8 cellular contexts compared by ENCODE assay signal in the genomic region with DNA sequence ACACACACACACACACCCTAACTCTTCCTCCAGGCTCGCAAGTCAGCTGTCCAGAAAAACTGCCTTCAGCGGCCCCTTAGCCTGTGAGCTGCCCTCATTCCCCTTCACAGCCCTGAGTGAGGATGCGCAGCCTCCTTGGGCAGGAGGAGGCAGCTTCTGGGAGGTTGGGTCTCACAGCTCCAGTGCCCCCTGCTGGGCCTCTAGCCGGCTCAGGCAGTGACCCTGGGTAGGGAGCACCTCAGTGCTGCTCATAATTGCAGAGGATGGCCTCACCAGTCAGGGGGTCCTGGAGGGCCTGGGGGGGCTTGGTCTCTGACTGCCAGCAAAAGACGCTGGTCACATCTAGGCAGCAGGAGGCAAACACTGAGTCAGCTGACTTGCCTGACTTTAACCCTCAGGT. TPM values are rescaled to one million over a fixed set of nuclear protein-coding genes. Genes with fewer than 3 reads are reported as not detected.
A peak's percentile ranks its signal among the peaks of the same experiment; 100 is the strongest.
DNase-seq lines count a peak whose midpoint lies in the region; TF ChIP-seq lines count a peak whose summit lies in the region.

No MANE protein-coding gene starts in this region.

- peak; percentile 58 for DNase-seq in activated naive CD4-positive, alpha-beta T cell treated with anti-CD3 and anti-CD28 coated beads for 36 hours
- DNase-seq in activated naive CD4-positive, alpha-beta T cell treated with anti-CD3 and anti-CD28 coated beads, Interleukin-2, amount 50 U/mL, for 16 hours, result no peak
- DNase-seq in testis, result peak; percentile 40
- DNase-seq in NCI-H2081 treated with DMSO at 0.1 percent for 48 hours (lab: John Stamatoyannopoulos, UW), result no peak
- no peak for DNase-seq in RWPE1 (ENCODE audit: low spot score)
- no peak for DNase-seq in activated CD4-positive, CD25-positive, alpha-beta regulatory T cell (lab: John Stamatoyannopoulos, UW)

- no peak overlapping the region for H3K4me3 Mint-ChIP-seq in activated naive CD4-positive, alpha-beta T cell treated with anti-CD3 and anti-CD28 coated beads for 36 hours

- H3K4me1 ChIP-seq in iPS-20b (ENCODE audit: insufficient read depth, low read length), result no peaks in the 10 kb centered on the region
- H3K4me1 ChIP-seq in testis, result peaks cover 12% of the 10 kb centered on the region

- no peak for TF ChIP-seq POLR2A in testis (IDR thresholded peaks at IDR 0.05)

- CTCF ChIA-PET in activated naive CD4-positive, alpha-beta T cell treated with anti-CD3 and anti-CD28 coated beads for 36 hours (lab: Charles Lee), result interaction anchor here (1.8 kb wide), 1 partner anchor 59 kb away, joined by 5 read pairs; no protein-coding TSS in a partner anchor
- CTCF ChIA-PET in RWPE1 (lab: Yijun Ruan, JAX), result interaction anchor here (0.5 kb wide), 1 partner anchor 933 kb away, joined by 3 read pairs; no protein-coding TSS in a partner anchor

- WGBS in testis, 2 donors, result 23 to 42% methylated on average over 5 of the region's 5 CpGs

- no peak overlapping the region for H3K9ac ChIP-seq in iPS-20b (ENCODE audit: low read depth, low read length)

- H3K27ac Mint-ChIP-seq in activated naive CD4-positive, alpha-beta T cell treated with anti-CD3 and anti-CD28 coated beads for 36 hours, result no peak overlapping the region

- no peaks in the 10 kb centered on the region for H3K36me3 Mint-ChIP-seq in activated naive CD4-positive, alpha-beta T cell treated with anti-CD3 and anti-CD28 coated beads for 36 hours (ENCODE audit: low read depth)

- H3K27me3 Mint-ChIP-seq in activated naive CD4-positive, alpha-beta T cell treated with anti-CD3 and anti-CD28 coated beads for 36 hours (ENCODE audit: low read depth), result peaks cover 49% of the 10 kb centered on the region

- H3K27ac ChIP-seq in VCaP, result no peak overlapping the region; the same call in 1 of the 2 replicates
- no peak overlapping the region for H3K27ac ChIP-seq in iPS-20b (ENCODE audit: low read length)
- no peak overlapping the region for H3K27ac ChIP-seq in testis
- H3K27ac ChIP-seq in RWPE1, result no peak overlapping the region

- TF ChIP-seq CTCF in VCaP (conservative IDR thresholded peaks at IDR 0.05) (peak; percentile 63), testis (IDR thresholded peaks at IDR 0.05) (no peak), RWPE1 (conservative IDR thresholded peaks at IDR 0.05; ENCODE audit: low read depth) (no peak)

- H3K36me3 ChIP-seq in iPS-20b (ENCODE audit: insufficient read depth, low read depth, low read length), result no peaks in the 10 kb centered on the region
- H3K36me3 ChIP-seq in testis (ENCODE audit: low read depth, missing control alignments), result no peaks in the 10 kb centered on the region

- intact Hi-C loops in activated naive CD4-positive, alpha-beta T cell treated with anti-CD3 and anti-CD28 coated beads for 36 hours (cut with micrococcal nuclease), result loop anchor here (1.0 to 2.0 kb wide), 2 partner anchors 58 to 308 kb away; no protein-coding TSS in a partner anchor
- intact Hi-C loops in testis (cut with DNase I; ENCODE audit: low total_unique reads), result no loop called here

- POLR2A ChIA-PET in RWPE1 (lab: Yijun Ruan, JAX; ENCODE audit: low non-redundant PET), result no interaction called here

- H3K4me3 ChIP-seq in iPS-20b (ENCODE audit: low read length) (peak overlapping the region; percentile 67; the same call in 1 of the 2 replicates), testis (peak overlapping the region; percentile 45 to 60)

- H3K9me3 Mint-ChIP-seq in activated naive CD4-positive, alpha-beta T cell treated with anti-CD3 and anti-CD28 coated beads for 36 hours, result peaks cover 2% of the 10 kb centered on the region

- peaks cover 39% of the 10 kb centered on the region for H3K27me3 ChIP-seq in iPS-20b (ENCODE audit: insufficient read depth, low read length)
- H3K27me3 ChIP-seq in testis, result no peaks in the 10 kb centered on the region

- H3K4me1 Mint-ChIP-seq in activated naive CD4-positive, alpha-beta T cell treated with anti-CD3 and anti-CD28 coated beads for 36 hours (ENCODE audit: low read depth), result peaks cover 3% of the 10 kb centered on the region

- H3K9me3 ChIP-seq in iPS-20b (ENCODE audit: insufficient read depth, low read depth, low read length) (no peaks in the 10 kb centered on the region), testis (no peaks in the 10 kb centered on the region)

RNA-seq across cellular contexts. Expression of a gene that starts 43.7 kb away (rescaled TPM):
- 10 to 100 TPM; 10.9 to 12.3 TPM for total RNA-seq in activated naive CD4-positive, alpha-beta T cell treated with anti-CD3 and anti-CD28 coated beads for 36 hours
- total RNA-seq in testis, result 10 to 100 TPM; 13.6 to 36.0 TPM
- polyA plus RNA-seq in testis (ENCODE audit: insufficient read depth, low read depth, low replicate concordance), result 10.6 TPM

RNA-seq across cellular contexts. Expression of a gene that starts 44.1 kb away (rescaled TPM):
- total RNA-seq in activated naive CD4-positive, alpha-beta T cell treated with anti-CD3 and anti-CD28 coated beads for 36 hours, result 1 to 10 TPM; 1.7 to 1.8 TPM
- total RNA-seq in testis, result 10 to 100 TPM; 43.5 to 45.7 TPM
- polyA plus RNA-seq in testis (ENCODE audit: insufficient read depth, low read depth, low replicate concordance), result 5.8 TPM

RNA-seq across cellular contexts. Expression of a gene that starts 59.7 kb away (rescaled TPM):
- 10 to 100 TPM in 1 of 2 experiments, 1 to 10 TPM in 1; 8.9 to 10.6 TPM for total RNA-seq in activated naive CD4-positive, alpha-beta T cell treated with anti-CD3 and anti-CD28 coated beads for 36 hours
- 10 to 100 TPM; 75.7 to 92.4 TPM for total RNA-seq in testis
- 14.8 TPM for polyA plus RNA-seq in testis (ENCODE audit: insufficient read depth, low read depth, low replicate concordance)

Comparison
In these comparisons a context has a peak if more than half of its experiments do, and no peak if none do; other contexts are left out.
1. DNase-seq: peak in activated naive CD4-positive, alpha-beta T cell treated with anti-CD3 and anti-CD28 coated beads for 36 hours (single experiment) and testis (single experiment); none in activated naive CD4-positive, alpha-beta T cell treated with anti-CD3 and anti-CD28 coated beads, Interleukin-2, amount 50 U/mL, for 16 hours (single experiment), NCI-H2081 treated with DMSO at 0.1 percent for 48 hours (single experiment), RWPE1 (single experiment) and activated CD4-positive, CD25-positive, alpha-beta regulatory T cell (0 of 4).
2. RNA of a gene that starts 44.1 kb away (total RNA-seq): 43.5 to 45.7 TPM in testis; 1.7 to 1.8 TPM in activated naive CD4-positive, alpha-beta T cell treated with anti-CD3 and anti-CD28 coated beads for 36 hours; every median in the first group is over 10 times any median in the second.
3. RNA of a gene that starts 59.7 kb away (total RNA-seq): 75.7 to 92.4 TPM in testis; 8.9 to 10.6 TPM in activated naive CD4-positive, alpha-beta T cell treated with anti-CD3 and anti-CD28 coated beads for 36 hours; every median in the first group is over 4 times any median in the second.